In the genomic region with DNA sequence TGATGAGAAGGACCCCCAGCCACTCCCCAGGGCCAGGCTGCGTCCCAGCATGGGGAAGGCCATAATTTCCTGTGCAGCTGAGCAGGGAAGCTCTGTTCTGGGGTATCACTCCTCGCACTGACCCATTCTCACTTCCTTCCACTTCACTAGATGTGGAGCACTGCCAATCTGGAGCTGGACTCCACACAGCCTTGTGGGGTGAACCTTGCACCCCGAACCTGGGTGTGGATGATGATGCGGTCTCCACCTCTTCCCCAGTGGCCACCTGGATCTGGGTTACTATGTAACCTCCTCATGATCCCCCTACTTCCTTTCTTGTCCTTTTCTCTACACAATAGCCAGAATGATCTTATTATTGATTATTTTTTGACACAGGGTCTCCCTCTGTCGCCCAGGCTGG, we compare ENCODE assay signal across 21 cellular contexts. TPM values are rescaled to one million over a fixed set of nuclear protein-coding genes. Genes with fewer than 3 reads are reported as not detected.
DNase-seq lines count a peak whose midpoint lies in the region; FAIRE-seq and TF ChIP-seq lines count a peak whose summit lies in the region.
"Had no signal": no experiment of that assay in that cellular context is flagged by ENCODE, and none has a peak within 500 bp of the region (broad histone marks: within the 10 kb centered on the region; RNA-seq: fewer than 3 reads in every experiment).

No MANE protein-coding gene starts in this region.

- H3K27ac ChIP-seq in Peyer's patch: peak overlapping the region in 3 of 4 donors; percentile 65 to 96 (median 83)
- peak overlapping the region; percentile 95 to 96 for H3K27ac ChIP-seq in small intestine (ENCODE audit: low read depth in 1 of 2, low read length in 1 of 2)
- H3K27ac ChIP-seq: A549, KMS-11 had no signal

- no peaks in the 10 kb centered on the region for H3K9me3 ChIP-seq in Peyer's patch
- no peaks in the 10 kb centered on the region for H3K9me3 ChIP-seq in small intestine (ENCODE audit: control insufficient read depth, low read depth)
- H3K9me3 ChIP-seq: A549, BE2C had no signal

- TF ChIP-seq CTCF in Peyer's patch (IDR thresholded peaks at IDR 0.05): peak in 2 of 6 experiments; percentile 3 to 9
- no peak for TF ChIP-seq CTCF in bronchial epithelial cell (IDR thresholded peaks at IDR 0.05; ENCODE audit: insufficient read depth, low read length, severe bottlenecking)

- peak; percentile 62 for FAIRE-seq in bronchial epithelial cell (lab: Jason Lieb, UNC)
- no peak for FAIRE-seq in small intestine (lab: Jason Lieb, UNC)
- FAIRE-seq: A549, GM12878, H54 had no signal

- H3K4me1 ChIP-seq in Peyer's patch (peaks cover 0 to 42% (median 6%) of the 10 kb centered on the region in 4 donors), small intestine (ENCODE audit: control insufficient read depth in 2 of 2, insufficient read depth in 1 of 2, low read depth in 1 of 2, low read length in 1 of 2) (peaks cover 0 to 4% of the 10 kb centered on the region in 2 donors)
- H3K4me1 ChIP-seq: BE2C had no signal

- TF ChIP-seq POLR2A in Peyer's patch (IDR thresholded peaks at IDR 0.05): peak; percentile 46 to 79

- H3K27me3 ChIP-seq in Peyer's patch (no peaks in the 10 kb centered on the region), bronchial epithelial cell (ENCODE audit: control insufficient read depth, insufficient read depth, low read length) (no peaks in the 10 kb centered on the region), small intestine (ENCODE audit: control insufficient read depth in 2 of 2, insufficient read depth in 2 of 2, low read length in 2 of 2) (no peaks in the 10 kb centered on the region)
- H3K27me3 ChIP-seq: BE2C had no signal

- peak in 2 of 3 donors; percentile 84 to 89 for DNase-seq in Peyer's patch
- no peak for DNase-seq in bronchial epithelial cell (ENCODE audit: low read depth)
- peak; percentile 25 for DNase-seq in mucosa of gallbladder (ENCODE audit: low spot score)
- DNase-seq in small intestine: peak; percentile 97
- no peak for DNase-seq in C1 segment of cervical spinal cord (lab: John Stamatoyannopoulos, UW)
- DNase-seq in NCI-H226: no peak
- DNase-seq in SW 1271 (lab: John Stamatoyannopoulos, UW): no peak
- DNase-seq in amniotic stem cell (lab: John Stamatoyannopoulos, UW): no peak
- DNase-seq: BE2C; CD4-positive, alpha-beta T cell; COR-L47; DND-41; NCI-H1105 treated with DMSO at 0.1 percent for 48 hours; NCI-H2081; NCI-H526 treated with DMSO at 0.1 percent for 48 hours; RPMI8226; SIG-M5 had no signal

- 30 to 69% (median 54%) methylated on average over 5 of the region's 5 CpGs for WGBS in small intestine, 3 donors

- H3K36me3 ChIP-seq in Peyer's patch (peaks cover 0 to 20% (median 0%) of the 10 kb centered on the region in 3 donors), bronchial epithelial cell (ENCODE audit: control insufficient read depth, insufficient read depth, low read length) (peaks cover 8% of the 10 kb centered on the region), small intestine (ENCODE audit: control insufficient read depth in 2 of 2, insufficient read depth in 2 of 2, low read length in 2 of 2) (no peaks in the 10 kb centered on the region)
- H3K36me3 ChIP-seq: BE2C had no signal

- no peak overlapping the region for H3K4me3 ChIP-seq in Peyer's patch
- H3K4me3 ChIP-seq in bronchial epithelial cell (ENCODE audit: low read depth, low read length): no peak overlapping the region
- H3K4me3 ChIP-seq in small intestine (ENCODE audit: low read depth in 1 of 2, low read length in 2 of 2): no peak overlapping the region
- H3K4me3 ChIP-seq: A549, GM12878 had no signal

RNA-seq across cellular contexts. Expression of a gene that starts 36.7 kb away (rescaled TPM):
- total RNA-seq in Peyer's patch (10 to 100 TPM; 24.0 to 30.5 (median 28.5) TPM), bronchial epithelial cell (107 and 181 TPM in 2 replicates), mucosa of gallbladder (29.7 TPM)
- 10 to 100 TPM; 20.3 to 24.8 (median 24.0) TPM for polyA plus RNA-seq in small intestine

RNA-seq across cellular contexts. Expression of a gene that starts 49.6 kb away (rescaled TPM):
- total RNA-seq in Peyer's patch: 100 to 1,000 TPM in 2 of 4 donors, 10 to 100 TPM in 2; 47.9 to 107 (median 103) TPM
- 131 and 142 TPM in 2 replicates for total RNA-seq in bronchial epithelial cell
- total RNA-seq in mucosa of gallbladder: 287 TPM
- 10 to 100 TPM; 29.2 to 50.6 (median 33.1) TPM for polyA plus RNA-seq in small intestine

Comparison
In these comparisons a context has a peak if more than half of its experiments do, and no peak if none do; other contexts are left out.
1. DNase-seq: peak in Peyer's patch (2 of 3), mucosa of gallbladder (single experiment) and small intestine (single experiment); none in bronchial epithelial cell (single experiment), C1 segment of cervical spinal cord (0 of 14), NCI-H226 (single experiment), SW 1271 (0 of 2) and amniotic stem cell (single experiment).